Comparison of ENCODE assay signal across 8 cellular contexts in genomic region chr7:131111081-131111576, GRCh38.
DNase-seq lines count a peak whose midpoint lies in the region; ATAC-seq, FAIRE-seq and TF ChIP-seq lines count a peak whose summit lies in the region.

No MANE protein-coding gene starts in this region.

- intact Hi-C loops in Panc1 (cut with micrococcal nuclease; ENCODE audit: unreplicated experiment) (loop anchor here (2.0 kb wide), 1 partner anchor 216 kb away; the partner anchor contains the start of gene MKLN1), colonic mucosa (cut with DNase I) (no loop called here)

- H3K27me3 Mint-ChIP-seq in type B pancreatic cell = peaks cover 88% of the 10 kb centered on the region

- peak overlapping the region; percentile 76 for H3K27ac Mint-ChIP-seq in type B pancreatic cell

- H3K4me3 ChIP-seq in AG10803 (ENCODE audit: low read length) (peak overlapping the region; percentile 80), Panc1 (ENCODE audit: low read depth in 2 of 2, low read length in 2 of 2) (peak overlapping the region; percentile 68 to 94), colonic mucosa (peak overlapping the region; percentile 46), lung (no peak overlapping the region)

- peak overlapping the region in 1 of 2 donors; percentile 69 for H3K9ac ChIP-seq in colonic mucosa (ENCODE audit: low read depth in 2 of 2, low read length in 2 of 2)

- H3K4me3 Mint-ChIP-seq in type B pancreatic cell = peak overlapping the region; percentile 98

- no peaks in the 10 kb centered on the region for H3K27me3 ChIP-seq in Panc1 (ENCODE audit: control insufficient read depth, insufficient read depth, low read length)
- H3K27me3 ChIP-seq in colonic mucosa = no peaks in the 10 kb centered on the region
- no peaks in the 10 kb centered on the region for H3K27me3 ChIP-seq in lung (ENCODE audit: control insufficient read depth, insufficient read depth)

- no peaks in the 10 kb centered on the region for H3K36me3 ChIP-seq in Panc1 (ENCODE audit: control insufficient read depth, insufficient read depth, low read length)
- no peaks in the 10 kb centered on the region for H3K36me3 ChIP-seq in colonic mucosa
- H3K36me3 ChIP-seq in lung (ENCODE audit: control insufficient read depth in 2 of 2, insufficient read depth in 2 of 2, low read length in 2 of 2) = no peaks in the 10 kb centered on the region

- H3K4me1 Mint-ChIP-seq in type B pancreatic cell (ENCODE audit: unreplicated experiment) = peaks cover 20% of the 10 kb centered on the region

- H3K9me3 ChIP-seq in Panc1 (ENCODE audit: control insufficient read depth, insufficient read depth, low read depth, low read length) (no peaks in the 10 kb centered on the region), colonic mucosa (no peaks in the 10 kb centered on the region), lung (ENCODE audit: control insufficient read depth in 2 of 2, insufficient read depth in 1 of 2, low read length in 1 of 2) (no peaks in the 10 kb centered on the region)

- H3K27ac ChIP-seq in Panc1 (ENCODE audit: low read length) = peak overlapping the region; percentile 74
- peak overlapping the region; percentile 96 for H3K27ac ChIP-seq in colonic mucosa
- peak overlapping the region; percentile 55 to 85 for H3K27ac ChIP-seq in lung (ENCODE audit: low read depth in 1 of 2, low read length in 1 of 2)

- peaks cover 24% of the 10 kb centered on the region for H3K4me1 ChIP-seq in Panc1 (ENCODE audit: control insufficient read depth, insufficient read depth, low read length)
- H3K4me1 ChIP-seq in colonic mucosa = peaks cover 7% of the 10 kb centered on the region
- H3K4me1 ChIP-seq in lung (ENCODE audit: control insufficient read depth in 2 of 2, insufficient read depth in 2 of 2, low read length in 2 of 2) = peaks cover 0 to 10% of the 10 kb centered on the region in 2 donors

- CTCF ChIA-PET in Panc1 (lab: Charles Lee) = interaction anchor here (1.1 kb wide), 1 partner anchor 62 kb away, joined by 3 read pairs; no protein-coding TSS in a partner anchor

- ATAC-seq in Panc1 = no peak
- no peak for ATAC-seq in lung (ENCODE audit: insufficient read depth, low FRiP score)

- in situ Hi-C loops in GM13977 (cut with MboI; ENCODE audit: low pct_unique_long_range_greater_than_20kb, low sequenced_read_pairs, unreplicated experiment) = no loop called here
- in situ Hi-C loops in Panc1 (cut with HindIII; ENCODE audit: low pct_unique_long_range_greater_than_20kb, low sequenced_read_pairs) = no loop called here

- H3K9me3 Mint-ChIP-seq in type B pancreatic cell = no peaks in the 10 kb centered on the region

- no peak for FAIRE-seq in frontal cortex (lab: Jason Lieb, UNC)

- BruUV-seq in Panc1 (replicated peaks; lab: Mats Ljungman, UMichigan) = no TSS peak

- TF ChIP-seq CTCF in AG10803 (conservative IDR thresholded peaks at IDR 0.05; ENCODE audit: low read length) = no peak
- no peak for TF ChIP-seq CTCF in GM13977 (IDR thresholded peaks at IDR 0.05; ENCODE audit: extremely low read depth, insufficient read depth, missing control alignments)
- TF ChIP-seq CTCF in Panc1 (IDR thresholded peaks at IDR 0.05) = no peak
- no peak for TF ChIP-seq CTCF in colonic mucosa (IDR thresholded peaks at IDR 0.05)
- TF ChIP-seq CTCF in lung (IDR thresholded peaks at IDR 0.05; ENCODE audit: control extremely low read depth, extremely low read depth) = no peak
- TF ChIP-seq CTCF in type B pancreatic cell (conservative IDR thresholded peaks at IDR 0.05) = no peak

- H3K36me3 Mint-ChIP-seq in type B pancreatic cell = no peaks in the 10 kb centered on the region

- DNase-seq in AG10803 (ENCODE audit: low read depth) (peak; percentile 91), GM13977 (ENCODE audit: low spot score) (peak; percentile 49), Panc1 (ENCODE audit: low read depth, low spot score) (peak; percentile 68), colonic mucosa (peak; percentile 24), lung (ENCODE audit: low spot score) (no peak), type B pancreatic cell (ENCODE audit: extremely low spot score, unreplicated experiment) (no peak), frontal cortex (ENCODE audit: low spot score in 2 of 2) (no peak), SK-N-DZ (ENCODE audit: low spot score) (no peak)

- WGBS in lung, 2 donors = 3 to 4% methylated on average over 6 of the region's 6 CpGs

- POLR2A ChIA-PET in Panc1 (lab: Charles Lee) = no interaction called here

Comparison
In these comparisons a context has a peak if more than half of its experiments do, and no peak if none do; other contexts are left out.
1. DNase-seq: peak in AG10803 (single experiment), GM13977 (single experiment), Panc1 (single experiment) and colonic mucosa (single experiment); none in lung (single experiment), type B pancreatic cell (single experiment), frontal cortex (0 of 2) and SK-N-DZ (single experiment).
2. Peak in every context shown above with its lines, with median percentiles within 50 percentile points of each other: H3K27ac ChIP-seq.